ENCODE assay signal across 2 cellular contexts in genomic region chr12:48452961-48453360, GRCh38. TPM values are rescaled to one million over a fixed set of nuclear protein-coding genes. Genes with fewer than 3 reads are reported as not detected.
"Had no signal": no experiment of that assay in that cellular context is flagged by ENCODE, and none has a peak within 500 bp of the region (broad histone marks: within the 10 kb centered on the region; RNA-seq: fewer than 3 reads in every experiment).

No MANE protein-coding gene starts in this region.

RNA-seq across cellular contexts. Expression of gene ANP32D, which starts 19.4 kb away (rescaled TPM):
- total RNA-seq: G401, GM12878 had no signal
- polyA plus RNA-seq: GM12878 had no signal

RNA-seq across cellular contexts. Expression of gene C12orf54, which starts 29.3 kb away (rescaled TPM):
- total RNA-seq: G401 had no signal
